ENCODE assay signal across 13 cellular contexts in the genomic region with DNA sequence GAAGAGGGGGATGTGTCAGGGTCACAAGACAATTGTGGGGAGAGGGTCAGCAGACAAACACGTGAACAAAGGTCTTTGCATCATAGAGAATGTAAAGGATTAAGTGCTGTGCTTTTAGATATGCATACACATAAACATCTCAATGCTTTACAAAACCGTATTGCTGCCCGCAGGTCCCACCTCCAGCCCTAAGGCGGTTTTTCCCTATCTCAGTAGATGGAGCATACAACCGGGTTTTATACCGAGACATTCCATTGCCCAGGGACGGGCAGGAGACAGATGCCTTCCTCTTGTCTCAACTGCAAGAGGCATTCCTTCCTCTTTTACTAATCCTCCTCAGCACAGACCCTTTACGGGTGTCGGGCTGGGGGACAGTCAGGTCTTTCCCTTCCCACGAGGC. TPM values are rescaled to one million over a fixed set of nuclear protein-coding genes. Genes with fewer than 3 reads are reported as not detected.
DNase-seq lines count a peak whose midpoint lies in the region; TF ChIP-seq lines count a peak whose summit lies in the region.
"Not testable (repeated sequence)": the region's sequence is repeated elsewhere in the genome, so short reads cannot be mapped to it uniquely, and the experiment has no call there.
"Had no signal": no experiment of that assay in that cellular context is flagged by ENCODE, and none has a peak within 500 bp of the region (broad histone marks: within the 10 kb centered on the region; RNA-seq: fewer than 3 reads in every experiment).

No MANE protein-coding gene starts in this region.

- not testable (repeated sequence) for H3K9me3 Mint-ChIP-seq in type B pancreatic cell

- H2AK5ac ChIP-seq in mesenchymal stem cell (ENCODE audit: low read length, severe bottlenecking); neuronal stem cell (ENCODE audit: low read depth, low read length): not testable (repeated sequence)

- peak; percentile 58 for DNase-seq in ELF-1 (ENCODE audit: low read depth, low spot score)
- DNase-seq in ascending aorta (ENCODE audit: low spot score in 2 of 2); epithelial cell of prostate (ENCODE audit: low read depth, low spot score); mesenchymal stem cell; neuronal stem cell (ENCODE audit: low spot score); type B pancreatic cell (ENCODE audit: extremely low spot score, unreplicated experiment): not testable (repeated sequence)

- not testable (repeated sequence) for H3K18ac ChIP-seq in mesenchymal stem cell (ENCODE audit: low read depth in 1 of 2, low read length in 2 of 2); neuronal stem cell (ENCODE audit: low read length)

- H3K27ac ChIP-seq in HUES64 (ENCODE audit: low read depth, low read length) = peak overlapping the region; percentile 93
- H3K27ac ChIP-seq in ascending aorta = peak overlapping the region; percentile 77 to 80
- H3K27ac ChIP-seq in epithelial cell of prostate = peak overlapping the region; percentile 73
- peak overlapping the region; percentile 86 for H3K27ac ChIP-seq in mesenchymal stem cell (ENCODE audit: low read length, poor library complexity, severe bottlenecking)
- peak overlapping the region; percentile 50 for H3K27ac ChIP-seq in neuronal stem cell (replicated peaks; ENCODE audit: low read length)

- H3K14ac ChIP-seq in mesenchymal stem cell (ENCODE audit: low read length in 2 of 2); neuronal stem cell (ENCODE audit: low read length): not testable (repeated sequence)

- not testable (repeated sequence) for H2BK15ac ChIP-seq in mesenchymal stem cell (ENCODE audit: low read depth, poor library complexity, severe bottlenecking); neuronal stem cell (ENCODE audit: low read length)

- H3K4ac ChIP-seq in mesenchymal stem cell (ENCODE audit: low read depth in 1 of 2, low read length in 2 of 2); neuronal stem cell (ENCODE audit: low read length): not testable (repeated sequence)

- not testable (repeated sequence) for H3K4me3 Mint-ChIP-seq in type B pancreatic cell

- TF ChIP-seq CTCF in ascending aorta (IDR thresholded peaks at IDR 0.05); type B pancreatic cell (conservative IDR thresholded peaks at IDR 0.05): not testable (repeated sequence)

- not testable (repeated sequence) for H3K36me3 ChIP-seq in HUES64 (ENCODE audit: insufficient read depth, low read length); ascending aorta; neuronal stem cell (replicated peaks in 1 of 2; ENCODE audit: control insufficient read depth in 2 of 2, insufficient read depth in 2 of 2, low read length in 2 of 2)
- H3K36me3 ChIP-seq in mesenchymal stem cell (ENCODE audit: control insufficient read depth in 1 of 2, insufficient read depth in 2 of 2, low read depth in 1 of 2, low read length in 2 of 2) = peaks cover 13 to 18% of the 10 kb centered on the region in 2 experiments

- not testable (repeated sequence) for H3K9me3 ChIP-seq in HUES64 (ENCODE audit: insufficient read depth, low read depth, low read length); ascending aorta; mesenchymal stem cell (ENCODE audit: control insufficient read depth, low read length); neuronal stem cell (replicated peaks in 1 of 2; ENCODE audit: control insufficient read depth in 2 of 2, insufficient read depth in 1 of 2, low read depth in 1 of 2, low read length in 2 of 2)

- H3K79me1 ChIP-seq in mesenchymal stem cell (replicated peaks; ENCODE audit: low read length, poor library complexity, severe bottlenecking); neuronal stem cell (ENCODE audit: low read depth, low read length): not testable (repeated sequence)

- H2BK12ac ChIP-seq in mesenchymal stem cell (ENCODE audit: low read length in 2 of 2); neuronal stem cell (ENCODE audit: low read length): not testable (repeated sequence)

- intact Hi-C loops in ascending aorta (cut with DNase I) = not testable (repeated sequence)

- not testable (repeated sequence) for H3K36me3 Mint-ChIP-seq in type B pancreatic cell

- not testable (repeated sequence) for H3K27me3 ChIP-seq in HUES64 (ENCODE audit: insufficient read depth, low read length); ascending aorta; mesenchymal stem cell (ENCODE audit: control insufficient read depth in 1 of 2, insufficient read depth in 1 of 2, low read length in 2 of 2); neuronal stem cell (ENCODE audit: control insufficient read depth in 3 of 3, insufficient read depth in 3 of 3, low read depth in 1 of 3, low read length in 3 of 3)

- H3K4me1 Mint-ChIP-seq in type B pancreatic cell (ENCODE audit: unreplicated experiment) = peaks cover 14% of the 10 kb centered on the region

- peak overlapping the region; percentile 59 for H3K27ac Mint-ChIP-seq in type B pancreatic cell

- peak overlapping the region; percentile 56; the same call in 1 of the 2 replicates for H3K9ac ChIP-seq in HUES64 (ENCODE audit: low read depth, low read length)
- H3K9ac ChIP-seq in mesenchymal stem cell (ENCODE audit: low read length); neuronal stem cell (ENCODE audit: low read depth, low read length, poor library complexity): not testable (repeated sequence)

- H3K23ac ChIP-seq in mesenchymal stem cell (ENCODE audit: low read length in 2 of 2); neuronal stem cell (ENCODE audit: low read depth, low read length, poor library complexity): not testable (repeated sequence)

- not testable (repeated sequence) for H4K91ac ChIP-seq in mesenchymal stem cell (ENCODE audit: low read length); neuronal stem cell (ENCODE audit: low read depth, low read length, poor library complexity)

- WGBS in HUES64 = 5% methylated on average over 7 of the region's 10 CpGs
- 28% methylated on average over 6 of the region's 10 CpGs for WGBS in mesenchymal stem cell
- no CpG with 5 or more reads among the region's 10 CpGs for WGBS in neuronal stem cell (ENCODE audit: extremely low coverage in 2 of 2, insufficient read length in 2 of 2, insufficient replicate concordance in 1 of 2), 2 donors

- H3K4me1 ChIP-seq in HUES64 (ENCODE audit: insufficient read depth, low read length) (peaks cover 42% of the 10 kb centered on the region), ascending aorta (peaks cover 6 to 25% of the 10 kb centered on the region in 2 donors), mesenchymal stem cell (ENCODE audit: control insufficient read depth, insufficient read depth, low read depth, low read length) (peaks cover 40% of the 10 kb centered on the region), neuronal stem cell (ENCODE audit: control insufficient read depth in 2 of 2, insufficient read depth in 1 of 2, low read depth in 1 of 2, low read length in 2 of 2) (peaks cover 7 to 39% of the 10 kb centered on the region in 2 donors)

- H2BK120ac ChIP-seq in mesenchymal stem cell (ENCODE audit: low read depth, low read length); neuronal stem cell (ENCODE audit: low read depth, low read length): not testable (repeated sequence)

- H2BK5ac ChIP-seq in mesenchymal stem cell (ENCODE audit: low read depth, low read length, poor library complexity, severe bottlenecking); neuronal stem cell (ENCODE audit: low read length): not testable (repeated sequence)

- H2AFZ ChIP-seq in mesenchymal stem cell (ENCODE audit: low read depth, low read length); neuronal stem cell (ENCODE audit: low read length): not testable (repeated sequence)

- not testable (repeated sequence) for H3K27me3 Mint-ChIP-seq in type B pancreatic cell

- H4K8ac ChIP-seq in mesenchymal stem cell (ENCODE audit: low read length); neuronal stem cell (ENCODE audit: low read depth, low read length): not testable (repeated sequence)

- H3K4me2 ChIP-seq in mesenchymal stem cell (ENCODE audit: low read length, poor library complexity, severe bottlenecking); neuronal stem cell (ENCODE audit: insufficient read depth, low read length, poor library complexity, severe bottlenecking): not testable (repeated sequence)

- H3K4me3 ChIP-seq in HUES64 (ENCODE audit: low read length); ascending aorta; mesenchymal stem cell (ENCODE audit: insufficient read depth in 1 of 2, low read depth in 1 of 2, low read length in 2 of 2); neuronal stem cell (ENCODE audit: low read length in 2 of 2): not testable (repeated sequence)

RNA-seq across cellular contexts. Expression of a gene that starts 15.6 kb away (rescaled TPM):
- polyA plus RNA-seq in HUES64 (2013, experiment 1 of 2) = 24.9 TPM
- polyA plus RNA-seq in HUES64 (2013, experiment 2 of 2) = 34.9 TPM
- total RNA-seq in ascending aorta = 43.1 TPM
- 114 TPM for polyA plus RNA-seq in mesenchymal stem cell (2013, experiment 1 of 2)
- polyA plus RNA-seq in mesenchymal stem cell (2013, experiment 2 of 2) = 114 TPM
- polyA plus RNA-seq in neuronal stem cell (2013, experiment 1 of 2) = 33.2 TPM
- polyA plus RNA-seq in neuronal stem cell (2013, experiment 2 of 2) = 34.0 TPM
- total RNA-seq in type B pancreatic cell (ENCODE audit: low replicate concordance) = 63.1 and 77.1 TPM in 2 replicates

RNA-seq across cellular contexts. Expression of a gene that starts 22.3 kb away (rescaled TPM):
- 138 TPM for polyA plus RNA-seq in HUES64 (2013, experiment 1 of 2)
- polyA plus RNA-seq in HUES64 (2013, experiment 2 of 2) = 113 TPM
- total RNA-seq in ascending aorta = 98.0 TPM
- polyA plus RNA-seq in mesenchymal stem cell (2013, experiment 1 of 2) = 110 TPM
- polyA plus RNA-seq in mesenchymal stem cell (2013, experiment 2 of 2) = 112 TPM
- polyA plus RNA-seq in neuronal stem cell (2013, experiment 1 of 2) = 62.1 TPM
- 63.4 TPM for polyA plus RNA-seq in neuronal stem cell (2013, experiment 2 of 2)
- 124 and 185 TPM in 2 replicates for total RNA-seq in type B pancreatic cell (ENCODE audit: low replicate concordance)

RNA-seq across cellular contexts. Expression of a gene that starts 29.9 kb away (rescaled TPM):
- polyA plus RNA-seq in HUES64 (2013, experiment 1 of 2) = not detected
- polyA plus RNA-seq in HUES64 (2013, experiment 2 of 2) = not detected
- total RNA-seq in ascending aorta (not detected), type B pancreatic cell (ENCODE audit: low replicate concordance) (not detected in 2 replicates)
- not detected for polyA plus RNA-seq in mesenchymal stem cell (2013, experiment 1 of 2)
- not detected for polyA plus RNA-seq in mesenchymal stem cell (2013, experiment 2 of 2)
- not detected for polyA plus RNA-seq in neuronal stem cell (2013, experiment 1 of 2)
- not detected for polyA plus RNA-seq in neuronal stem cell (2013, experiment 2 of 2)
- total RNA-seq: A673; CD4-positive, alpha-beta memory T cell; NCI-H460; PC-9; RPMI7951; SK-MEL-5 had no signal
- polyA plus RNA-seq: CD4-positive, alpha-beta memory T cell had no signal

RNA-seq across cellular contexts. Expression of a gene that starts 35.8 kb away (rescaled TPM):
- polyA plus RNA-seq in HUES64 (2013, experiment 1 of 2) = 8.1 TPM
- polyA plus RNA-seq in HUES64 (2013, experiment 2 of 2) = 6.9 TPM
- total RNA-seq in ascending aorta (not detected), type B pancreatic cell (ENCODE audit: low replicate concordance) (2.2 and 2.6 TPM in 2 replicates)
- polyA plus RNA-seq in mesenchymal stem cell (2013, experiment 1 of 2) = 0.01 TPM
- 0.01 TPM for polyA plus RNA-seq in mesenchymal stem cell (2013, experiment 2 of 2)
- 0.43 TPM for polyA plus RNA-seq in neuronal stem cell (2013, experiment 1 of 2)
- polyA plus RNA-seq in neuronal stem cell (2013, experiment 2 of 2) = 0.42 TPM
